Comparison of ENCODE assay signal across 8 cellular contexts in genomic region chr1:247110627-247111258, GRCh38. TPM values are rescaled to one million over a fixed set of nuclear protein-coding genes. Genes with fewer than 3 reads are reported as not detected.
A peak's percentile ranks its signal among the peaks of the same experiment; 100 is the strongest.
DNase-seq lines count a peak whose midpoint lies in the region; ATAC-seq and TF ChIP-seq lines count a peak whose summit lies in the region.

No MANE protein-coding gene starts in this region.

- TF ChIP-seq CTCF in AG09309 (IDR thresholded peaks at IDR 0.05; ENCODE audit: control insufficient read depth, insufficient read depth, low read depth, low read length, missing control alignments) (no peak), Peyer's patch (IDR thresholded peaks at IDR 0.05) (no peak), suprapubic skin (IDR thresholded peaks at IDR 0.05) (no peak)

- H3K4me1 ChIP-seq in Peyer's patch: peaks cover 0 to 13% (median 6%) of the 10 kb centered on the region in 4 donors
- peaks cover 5% of the 10 kb centered on the region for H3K4me1 ChIP-seq in muscle layer of colon (ENCODE audit: insufficient read depth, low read length)
- peaks cover 22% of the 10 kb centered on the region for H3K4me1 ChIP-seq in suprapubic skin

- H3K4me3 Mint-ChIP-seq in dendritic cell treated with granulocyte-macrophage colony-stimulating factor and Interleukin-4, amounts not matched to agents 40 ng/mL and 50 ng/mL, for 4 days: peak overlapping the region; percentile 65

- WGBS in suprapubic skin: 16% methylated on average over 24 of the region's 30 CpGs

- intact Hi-C loops in dendritic cell treated with granulocyte-macrophage colony-stimulating factor and Interleukin-4, amounts not matched to agents 40 ng/mL and 50 ng/mL, for 4 days (cut with micrococcal nuclease): no loop called here

- peak overlapping the region; percentile 60 for H3K4me3 ChIP-seq in AG09309 (ENCODE audit: control insufficient read depth, low read depth, low read length)
- H3K4me3 ChIP-seq in Peyer's patch: peak overlapping the region; percentile 47 to 82 (median 66)
- H3K4me3 ChIP-seq in muscle layer of colon (ENCODE audit: low read depth in 1 of 2, low read length in 2 of 2): peak overlapping the region; percentile 63 to 71
- H3K4me3 ChIP-seq in suprapubic skin: peak overlapping the region; percentile 79

- H3K9ac ChIP-seq in muscle layer of colon (ENCODE audit: low read length): peak overlapping the region; percentile 71

- H3K9me3 ChIP-seq in Peyer's patch: no peaks in the 10 kb centered on the region
- no peaks in the 10 kb centered on the region for H3K9me3 ChIP-seq in muscle layer of colon (ENCODE audit: low read length)
- no peaks in the 10 kb centered on the region for H3K9me3 ChIP-seq in suprapubic skin

- H3K27me3 Mint-ChIP-seq in dendritic cell treated with granulocyte-macrophage colony-stimulating factor and Interleukin-4, amounts not matched to agents 40 ng/mL and 50 ng/mL, for 4 days: peaks cover 81% of the 10 kb centered on the region

- TF ChIP-seq POLR2A in Peyer's patch (IDR thresholded peaks at IDR 0.05) (no peak), suprapubic skin (IDR thresholded peaks at IDR 0.05) (no peak)

- H3K27ac ChIP-seq in Peyer's patch: peak overlapping the region; percentile 11 to 80 (median 70)
- H3K27ac ChIP-seq in muscle layer of colon (ENCODE audit: low read depth, low read length): peak overlapping the region; percentile 72
- peak overlapping the region; percentile 76 for H3K27ac ChIP-seq in suprapubic skin

- H3K4me1 Mint-ChIP-seq in dendritic cell treated with granulocyte-macrophage colony-stimulating factor and Interleukin-4, amounts not matched to agents 40 ng/mL and 50 ng/mL, for 4 days (ENCODE audit: low read depth): peaks cover 19% of the 10 kb centered on the region

- DNase-seq in AG09309 (ENCODE audit: low read depth): no peak
- no peak for DNase-seq in Peyer's patch
- DNase-seq in suprapubic skin (ENCODE audit: low spot score in 2 of 2): no peak
- DNase-seq in LoVo (ENCODE audit: low spot score): no peak
- no peak for DNase-seq in left lobe of liver (ENCODE audit: low spot score)

- H3K27me3 ChIP-seq in Peyer's patch (no peaks in the 10 kb centered on the region), muscle layer of colon (ENCODE audit: control insufficient read depth in 1 of 2, insufficient read depth in 2 of 2, low read length in 2 of 2) (no peaks in the 10 kb centered on the region), suprapubic skin (no peaks in the 10 kb centered on the region)

- H3K36me3 ChIP-seq in Peyer's patch (no peaks in the 10 kb centered on the region), muscle layer of colon (ENCODE audit: insufficient read depth, low read length) (no peaks in the 10 kb centered on the region), suprapubic skin (no peaks in the 10 kb centered on the region)

- no peaks in the 10 kb centered on the region for H3K9me3 Mint-ChIP-seq in dendritic cell treated with granulocyte-macrophage colony-stimulating factor and Interleukin-4, amounts not matched to agents 40 ng/mL and 50 ng/mL, for 4 days

- TF ChIP-seq EP300 in suprapubic skin (IDR thresholded peaks at IDR 0.05): no peak

- H3K27ac Mint-ChIP-seq in dendritic cell treated with granulocyte-macrophage colony-stimulating factor and Interleukin-4, amounts not matched to agents 40 ng/mL and 50 ng/mL, for 4 days: peak overlapping the region; percentile 57

- no peaks in the 10 kb centered on the region for H3K36me3 Mint-ChIP-seq in dendritic cell treated with granulocyte-macrophage colony-stimulating factor and Interleukin-4, amounts not matched to agents 40 ng/mL and 50 ng/mL, for 4 days (ENCODE audit: low read depth)

- ATAC-seq in left lobe of liver: no peak
- no peak for ATAC-seq in GM21526 (IDR thresholded peaks at IDR 0.05; ENCODE audit: low FRiP score, unreplicated experiment)

RNA-seq across cellular contexts. Expression of gene ZNF669, which starts 6.6 kb away (rescaled TPM):
- 1 to 10 TPM; 2.3 to 5.8 (median 2.7) TPM for total RNA-seq in Peyer's patch
- total RNA-seq in suprapubic skin: 10 to 100 TPM in 1 of 4 donors, 1 to 10 TPM in 3; 4.6 to 10.5 (median 5.8) TPM
- 1.7 TPM for total RNA-seq in left lobe of liver

RNA-seq across cellular contexts. Expression of gene ZNF670, which starts 32.1 kb away (rescaled TPM):
- total RNA-seq in Peyer's patch (1 to 10 TPM; 1.8 to 5.8 (median 2.0) TPM), suprapubic skin (1 to 10 TPM; 2.1 to 4.3 (median 2.5) TPM), left lobe of liver (1.0 TPM)
